In genomic region chr15:56994280-56994679, GRCh38 we compare ENCODE assay signal across 33 cellular contexts.
"Had no signal": no experiment of that assay in that cellular context is flagged by ENCODE, and none has a peak within 500 bp of the region (broad histone marks: within the 10 kb centered on the region; RNA-seq: fewer than 3 reads in every experiment).

No MANE protein-coding gene starts in this region.

- FAIRE-seq: bronchial epithelial cell, colon had no signal

- H3K9me3 ChIP-seq: ascending aorta, esophagus muscularis mucosa, gastrocnemius medialis, heart left ventricle had no signal

- H3K27me3 ChIP-seq: ascending aorta, esophagus muscularis mucosa, foreskin keratinocyte, gastrocnemius medialis, heart left ventricle had no signal

- H3K36me3 ChIP-seq: ascending aorta, gastrocnemius medialis had no signal

- H3K4me3 ChIP-seq: ascending aorta, esophagus muscularis mucosa, gastrocnemius medialis, heart left ventricle had no signal

- H3K27ac Mint-ChIP-seq: activated B cell treated with CpG ODN at 0.5 μM for 24 hours; activated CD8-positive, alpha-beta memory T cell treated with anti-CD3 and anti-CD28 coated beads, Interleukin-2, amount 10 ng/mL, durations not matched to agents 7 days and 5 days; activated CD8-positive, alpha-beta T cell treated with anti-CD3 and anti-CD28 coated beads, Interleukin-2, amount 10 ng/mL, durations not matched to agents 7 days and 5 days; activated naive CD4-positive, alpha-beta T cell treated with anti-CD3 and anti-CD28 coated beads for 36 hours; activated naive CD4-positive, alpha-beta T cell treated with anti-CD3 and anti-CD28 coated beads, Interleukin-2, amount 50 U/mL, for 72 hours; activated naive CD8-positive, alpha-beta T cell treated with anti-CD3 and anti-CD28 coated beads, Interleukin-2, amount 10 ng/mL, durations not matched to agents 7 days and 5 days; activated T-helper 2 cell treated with anti-CD3 and anti-CD28 coated beads, Interferon-gamma antibody, Interleukin-2, Interleukin-4, amounts not matched to agents 10 μg/mL and 5 μg/mL and 100 μg/mL, durations not matched to agents 14 hours and 24 hours and 36 hours; brain; T-helper 17 cell; T-helper 2 cell treated with Interferon-gamma antibody and Interleukin-4, amounts not matched to agents 5 μg/mL and 100 μg/mL, for 36 hours had no signal

- H3K4me3 Mint-ChIP-seq: activated B cell treated with CpG ODN at 0.5 μM for 24 hours; activated CD8-positive, alpha-beta memory T cell treated with anti-CD3 and anti-CD28 coated beads, Interleukin-2, amount 10 ng/mL, durations not matched to agents 7 days and 5 days; activated CD8-positive, alpha-beta T cell treated with anti-CD3 and anti-CD28 coated beads, Interleukin-2, amount 10 ng/mL, durations not matched to agents 7 days and 5 days; activated naive CD4-positive, alpha-beta T cell treated with anti-CD3 and anti-CD28 coated beads for 36 hours; activated naive CD8-positive, alpha-beta T cell treated with anti-CD3 and anti-CD28 coated beads, Interleukin-2, amount 10 ng/mL, durations not matched to agents 7 days and 5 days; brain; effector memory CD8-positive, alpha-beta T cell; T-helper 17 cell; T-helper 2 cell treated with Interferon-gamma antibody and Interleukin-4, amounts not matched to agents 5 μg/mL and 100 μg/mL, for 36 hours had no signal

- H3K27me3 Mint-ChIP-seq: activated B cell treated with CpG ODN at 0.5 μM for 24 hours; activated CD8-positive, alpha-beta memory T cell treated with anti-CD3 and anti-CD28 coated beads, Interleukin-2, amount 10 ng/mL, durations not matched to agents 7 days and 5 days; activated naive CD8-positive, alpha-beta T cell treated with anti-CD3 and anti-CD28 coated beads, Interleukin-2, amount 10 ng/mL, durations not matched to agents 7 days and 5 days; brain; effector memory CD8-positive, alpha-beta T cell; T-helper 17 cell had no signal

- H3K9me3 Mint-ChIP-seq: activated B cell treated with CpG ODN at 0.5 μM for 24 hours; activated naive CD4-positive, alpha-beta T cell treated with anti-CD3 and anti-CD28 coated beads for 36 hours; activated naive CD4-positive, alpha-beta T cell treated with anti-CD3 and anti-CD28 coated beads, Interleukin-2, amount 50 U/mL, for 72 hours; activated naive CD8-positive, alpha-beta T cell treated with anti-CD3 and anti-CD28 coated beads, Interleukin-2, amount 10 ng/mL, durations not matched to agents 7 days and 5 days; activated T-helper 2 cell treated with anti-CD3 and anti-CD28 coated beads, Interferon-gamma antibody, Interleukin-2, Interleukin-4, amounts not matched to agents 10 μg/mL and 5 μg/mL and 100 μg/mL, durations not matched to agents 14 hours and 24 hours and 36 hours; effector memory CD8-positive, alpha-beta T cell; T-helper 2 cell treated with Interferon-gamma antibody and Interleukin-4, amounts not matched to agents 5 μg/mL and 100 μg/mL, for 36 hours had no signal

- ATAC-seq: activated CD4-positive, CD25-positive, alpha-beta regulatory T cell treated with anti-CD3 and anti-CD28 coated beads, Interleukin-2, amount 50 U/mL, for 24 hours; activated CD8-positive, alpha-beta memory T cell treated with anti-CD3 and anti-CD28 coated beads, Interleukin-2, amount 10 ng/mL, durations not matched to agents 7 days and 5 days; activated CD8-positive, alpha-beta T cell treated with anti-CD3 and anti-CD28 coated beads, Interleukin-2, amount 10 ng/mL, durations not matched to agents 7 days and 5 days; activated naive CD4-positive, alpha-beta T cell treated with anti-CD3 and anti-CD28 coated beads, Interleukin-2, amount 50 U/mL, for 72 hours; effector memory CD8-positive, alpha-beta T cell; foreskin keratinocyte; gastrocnemius medialis; heart left ventricle; T-helper 17 cell had no signal

- H3K4me1 ChIP-seq: foreskin keratinocyte had no signal

- H3K27ac ChIP-seq: ascending aorta, esophagus muscularis mucosa, foreskin keratinocyte, gastrocnemius medialis, heart left ventricle, WERI-Rb-1 had no signal

- DNase-seq: activated B cell treated with CpG ODN at 0.5 μM for 24 hours; activated CD4-positive, alpha-beta T cell treated with anti-CD3 and anti-CD28 coated beads for 48 hours; activated CD4-positive, alpha-beta T cell treated with anti-CD3 and anti-CD28 coated beads, Interleukin-2, amount 50 U/mL, for 1 hour; activated CD4-positive, alpha-beta T cell treated with anti-CD3 and anti-CD28 coated beads, Interleukin-2, amount 50 U/mL, for 48 hours; activated CD8-positive, alpha-beta memory T cell treated with anti-CD3 and anti-CD28 coated beads, Interleukin-2, amount 10 ng/mL, durations not matched to agents 7 days and 5 days; activated CD8-positive, alpha-beta memory T cell treated with anti-CD3 and anti-CD28 coated beads, Interleukin-2, amount 50 U/mL, for 4 hours; activated CD8-positive, alpha-beta T cell treated with anti-CD3 and anti-CD28 coated beads, Interleukin-2, amount 10 ng/mL, durations not matched to agents 7 days and 5 days; activated effector memory CD4-positive, alpha-beta T cell treated with anti-CD3 and anti-CD28 coated beads, Interleukin-2, amount 50 U/mL, for 16 hours; activated naive CD4-positive, alpha-beta T cell treated with anti-CD3 and anti-CD28 coated beads for 36 hours; activated naive CD8-positive, alpha-beta T cell treated with anti-CD3 and anti-CD28 coated beads, Interleukin-2, amount 10 ng/mL, durations not matched to agents 7 days and 5 days; activated T-cell treated with anti-CD3 and anti-CD28 coated beads, Interleukin-2, amount 50 U/mL, for 1 hour; cortex of kidney; dermis blood vessel endothelial cell; effector CD4-positive, alpha-beta T cell; effector memory CD8-positive, alpha-beta T cell; erythroblast; foreskin keratinocyte; gastrocnemius medialis; glutamatergic neuron; heart left ventricle; T-helper 1 cell; T-helper 17 cell; T1000; WERI-Rb-1 had no signal
